ENCODE assay signal across 13 cellular contexts in the genomic region with DNA sequence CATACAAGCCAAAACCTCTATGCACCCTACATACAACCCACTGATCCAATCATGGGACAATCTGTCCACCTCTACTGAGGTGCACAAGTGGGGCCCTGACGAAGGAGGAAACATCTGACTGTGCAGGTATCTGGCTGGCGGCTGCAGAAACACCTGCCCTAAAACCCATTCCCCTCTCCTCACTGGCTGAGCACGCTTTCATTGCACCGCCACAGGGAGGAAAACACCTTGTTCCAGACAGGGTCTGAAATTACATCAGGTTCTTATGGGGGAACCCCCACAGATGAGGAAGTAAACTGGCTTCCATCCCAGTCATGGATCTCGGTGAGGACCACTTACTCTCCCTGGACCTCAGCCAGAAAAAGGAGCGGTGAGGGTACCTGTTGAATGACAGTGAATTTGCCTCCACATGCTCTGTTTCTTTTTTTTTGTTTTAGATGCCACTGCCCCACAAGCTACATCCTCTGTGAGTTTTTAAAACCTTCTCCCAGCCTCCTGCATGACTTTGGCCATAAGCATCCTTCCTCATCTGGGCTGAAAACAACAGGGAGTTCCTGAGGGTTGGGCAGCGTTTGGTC.
"Had no signal": no experiment of that assay in that cellular context is flagged by ENCODE, and none has a peak within 500 bp of the region (broad histone marks: within the 10 kb centered on the region; RNA-seq: fewer than 3 reads in every experiment).

No MANE protein-coding gene starts in this region.

- H3K4me3 ChIP-seq: dorsolateral prefrontal cortex, thoracic aorta had no signal

- H3K36me3 ChIP-seq: thoracic aorta had no signal

- ATAC-seq: left lobe of liver, natural killer cell had no signal

- H3K9me3 ChIP-seq: thoracic aorta had no signal

- DNase-seq: activated B cell treated with CpG ODN at 0.5 μM for 24 hours; activated CD4-positive, alpha-beta T cell treated with anti-CD3 and anti-CD28 coated beads for 48 hours; activated CD8-positive, alpha-beta memory T cell treated with anti-CD3 and anti-CD28 coated beads for 24 hours; activated naive CD4-positive, alpha-beta T cell treated with anti-CD3 and anti-CD28 coated beads for 36 hours; dorsolateral prefrontal cortex; endodermal cell; erythroblast; islet precursor cell; mammary epithelial cell; natural killer cell; stimulated activated CD4-positive, alpha-beta T cell treated with anti-CD3 and anti-CD28 coated beads, Interleukin-2, amount 100 ng/mL, for 24 hours had no signal
